11 cellular contexts compared by ENCODE assay signal in genomic region chr12:47754881-47755280, GRCh38. TPM values are rescaled to one million over a fixed set of nuclear protein-coding genes. Genes with fewer than 3 reads are reported as not detected.
A peak's percentile ranks its signal among the peaks of the same experiment; 100 is the strongest.
DNase-seq lines count a peak whose midpoint lies in the region; ATAC-seq lines count a peak whose summit lies in the region.
"Had no signal": no experiment of that assay in that cellular context is flagged by ENCODE, and none has a peak within 500 bp of the region (broad histone marks: within the 10 kb centered on the region; RNA-seq: fewer than 3 reads in every experiment).

No MANE protein-coding gene starts in this region.

- peak overlapping the region; percentile 9 for H4K91ac ChIP-seq in mesenchymal stem cell (ENCODE audit: low read length)

- H3K4me1 Mint-ChIP-seq in CD8-positive, alpha-beta memory T cell = peaks cover 11 to 31% (median 15%) of the 10 kb centered on the region in 3 donors

- CTCF ChIA-PET in CD8-positive, alpha-beta memory T cell (lab: Charles Lee) = interaction anchor here (1.4 to 10.6 kb wide), 7 partner anchors 8 to 81 kb away, joined by 3 to 156 read pairs (median 5); partner anchors contain the start of gene SLC48A1

- H3K9ac ChIP-seq in mesenchymal stem cell (ENCODE audit: low read length) = no peak overlapping the region

- no peak overlapping the region for H3K18ac ChIP-seq in mesenchymal stem cell (ENCODE audit: low read depth in 1 of 2, low read length in 2 of 2)

- H3K4me3 Mint-ChIP-seq in CD8-positive, alpha-beta memory T cell = peak overlapping the region in 2 of 7 donors; percentile 35 to 49

- H3K4me1 ChIP-seq in CD8-positive, alpha-beta memory T cell (ENCODE audit: insufficient read depth, low read length) = peaks cover 9% of the 10 kb centered on the region
- H3K4me1 ChIP-seq in mesenchymal stem cell (ENCODE audit: control insufficient read depth, insufficient read depth, low read depth, low read length) = peaks cover 59% of the 10 kb centered on the region

- WGBS in mesenchymal stem cell = 91% methylated on average over 3 of the region's 3 CpGs

- no peak overlapping the region for H3K4me2 ChIP-seq in mesenchymal stem cell (ENCODE audit: low read length, poor library complexity, severe bottlenecking)

- H3K14ac ChIP-seq in mesenchymal stem cell (ENCODE audit: low read length in 2 of 2) = peak overlapping the region in 1 of 2 experiments; percentile 13

- H2BK15ac ChIP-seq in mesenchymal stem cell (ENCODE audit: low read depth, poor library complexity, severe bottlenecking) = no peak overlapping the region

- H3K23ac ChIP-seq in mesenchymal stem cell (ENCODE audit: low read length in 2 of 2) = no peak overlapping the region

- no peak for DNase-seq in CD8-positive, alpha-beta memory T cell
- DNase-seq in RPMI8226 (peak; percentile 70), mesenchymal stem cell (no peak), cerebellum (ENCODE audit: low spot score) (no peak), hippocampal formation (lab: John Stamatoyannopoulos, UW) (no peak)
- DNase-seq in stimulated activated CD4-positive, alpha-beta T cell treated with anti-CD3 and anti-CD28 coated beads, Interleukin-15, amount 100 ng/mL, for 24 hours = no peak
- DNase-seq: DND-41, nephron progenitor cell, T1000 had no signal

- H3K4me3 ChIP-seq in CD8-positive, alpha-beta memory T cell (ENCODE audit: low read length) = no peak overlapping the region
- peak overlapping the region in 1 of 2 experiments; percentile 17 for H3K4me3 ChIP-seq in mesenchymal stem cell (ENCODE audit: insufficient read depth in 1 of 2, low read depth in 1 of 2, low read length in 2 of 2)

- H3K36me3 ChIP-seq in CD8-positive, alpha-beta memory T cell (ENCODE audit: insufficient read depth, low read length) = no peaks in the 10 kb centered on the region
- H3K36me3 ChIP-seq in mesenchymal stem cell (ENCODE audit: control insufficient read depth in 1 of 2, insufficient read depth in 2 of 2, low read depth in 1 of 2, low read length in 2 of 2) = peaks cover 0 to 44% of the 10 kb centered on the region in 2 experiments

- H3K27me3 ChIP-seq in CD8-positive, alpha-beta memory T cell (ENCODE audit: insufficient read depth, low read length, poor library complexity, severe bottlenecking) = no peaks in the 10 kb centered on the region
- H3K27me3 ChIP-seq in mesenchymal stem cell (ENCODE audit: control insufficient read depth in 1 of 2, insufficient read depth in 1 of 2, low read length in 2 of 2) = no peaks in the 10 kb centered on the region

- no peak overlapping the region for H4K8ac ChIP-seq in mesenchymal stem cell (ENCODE audit: low read length)

- no peak overlapping the region for H2BK120ac ChIP-seq in mesenchymal stem cell (ENCODE audit: low read depth, low read length)

- H3K27ac ChIP-seq in CD8-positive, alpha-beta memory T cell (ENCODE audit: low read depth, low read length) = no peak overlapping the region
- H3K27ac ChIP-seq in mesenchymal stem cell (ENCODE audit: low read length, poor library complexity, severe bottlenecking) = no peak overlapping the region

- peak; percentile 10 for ATAC-seq in GM21576 (IDR thresholded peaks at IDR 0.05; ENCODE audit: unreplicated experiment)
- no peak for ATAC-seq in HG03095 (IDR thresholded peaks at IDR 0.05; ENCODE audit: unreplicated experiment)

- no peak overlapping the region for H2AFZ ChIP-seq in mesenchymal stem cell (ENCODE audit: low read depth, low read length)

- no peaks in the 10 kb centered on the region for H3K9me3 Mint-ChIP-seq in CD8-positive, alpha-beta memory T cell
- H3K9me3 Mint-ChIP-seq: nephron progenitor cell had no signal

- H2BK12ac ChIP-seq in mesenchymal stem cell (ENCODE audit: low read length in 2 of 2) = peak overlapping the region; percentile 6 to 75

- H3K4ac ChIP-seq in mesenchymal stem cell (ENCODE audit: low read depth in 1 of 2, low read length in 2 of 2) = peak overlapping the region in 1 of 2 experiments; percentile 10

- H2BK5ac ChIP-seq in mesenchymal stem cell (ENCODE audit: low read depth, low read length, poor library complexity, severe bottlenecking) = no peak overlapping the region

- no peaks in the 10 kb centered on the region for H3K9me3 ChIP-seq in CD8-positive, alpha-beta memory T cell (ENCODE audit: low read length)
- H3K9me3 ChIP-seq in mesenchymal stem cell (ENCODE audit: control insufficient read depth, low read length) = no peaks in the 10 kb centered on the region

- H3K36me3 Mint-ChIP-seq in CD8-positive, alpha-beta memory T cell = no peaks in the 10 kb centered on the region

- peak overlapping the region in 5 of 8 donors; percentile 5 to 48 (median 19) for H3K27ac Mint-ChIP-seq in CD8-positive, alpha-beta memory T cell
- H3K27ac Mint-ChIP-seq: nephron progenitor cell had no signal

- peak overlapping the region; percentile 35 for H2AK5ac ChIP-seq in mesenchymal stem cell (ENCODE audit: low read length, severe bottlenecking)

- H3K79me1 ChIP-seq in mesenchymal stem cell (replicated peaks; ENCODE audit: low read length, poor library complexity, severe bottlenecking) = peaks cover 22% of the 10 kb centered on the region

- H3K27me3 Mint-ChIP-seq in CD8-positive, alpha-beta memory T cell = peaks cover 0 to 1% of the 10 kb centered on the region in 2 donors

- POLR2A ChIA-PET in CD8-positive, alpha-beta memory T cell (lab: Charles Lee) = no interaction called here

RNA-seq across cellular contexts. Expression of gene RAPGEF3, which starts 3.8 kb away (rescaled TPM):
- total RNA-seq in CD8-positive, alpha-beta memory T cell = 1 to 10 TPM in 1 of 2 experiments, under 1 TPM in 1; 0.95 to 1.1 TPM
- 0.15 TPM for polyA plus RNA-seq in CD8-positive, alpha-beta memory T cell
- 1.2 TPM for polyA plus RNA-seq in mesenchymal stem cell (2013, experiment 1 of 2)
- polyA plus RNA-seq in mesenchymal stem cell (2013, experiment 2 of 2) = 1.2 TPM
- 11.9 TPM for total RNA-seq in cerebellum

RNA-seq across cellular contexts. Expression of gene SLC48A1, which starts 18.2 kb away (rescaled TPM):
- 10 to 100 TPM; 10.9 to 11.5 TPM for total RNA-seq in CD8-positive, alpha-beta memory T cell
- 9.1 TPM for polyA plus RNA-seq in CD8-positive, alpha-beta memory T cell
- polyA plus RNA-seq in mesenchymal stem cell (2013, experiment 1 of 2) = 8.4 TPM
- 8.3 TPM for polyA plus RNA-seq in mesenchymal stem cell (2013, experiment 2 of 2)
- 7.8 TPM for total RNA-seq in cerebellum

RNA-seq across cellular contexts. Expression of gene ENDOU, which starts 29.6 kb away (rescaled TPM):
- total RNA-seq in CD8-positive, alpha-beta memory T cell = not detected
- polyA plus RNA-seq in CD8-positive, alpha-beta memory T cell = not detected
- not detected for polyA plus RNA-seq in mesenchymal stem cell (2013, experiment 1 of 2)
- polyA plus RNA-seq in mesenchymal stem cell (2013, experiment 2 of 2) = not detected
- not detected for total RNA-seq in cerebellum

RNA-seq across cellular contexts. Expression of gene RPAP3, which starts 49.1 kb away (rescaled TPM):
- total RNA-seq in CD8-positive, alpha-beta memory T cell = 10 to 100 TPM; 54.0 to 58.1 TPM
- 35.3 TPM for polyA plus RNA-seq in CD8-positive, alpha-beta memory T cell
- polyA plus RNA-seq in mesenchymal stem cell (2013, experiment 1 of 2) = 28.1 TPM
- polyA plus RNA-seq in mesenchymal stem cell (2013, experiment 2 of 2) = 30.9 TPM
- total RNA-seq in cerebellum = 24.3 TPM
